ENCODE assay signal across 1 cellular context in genomic region chr12:45745861-45746277, GRCh38.
TF ChIP-seq lines count a peak whose summit lies in the region.

No MANE protein-coding gene starts in this region.

TF ChIP-seq in GM23338, 12 proteins besides CTCF, POLR2A, EP300 and RAD21 (continued from another document):
- TF ChIP-seq, protein P1, sequence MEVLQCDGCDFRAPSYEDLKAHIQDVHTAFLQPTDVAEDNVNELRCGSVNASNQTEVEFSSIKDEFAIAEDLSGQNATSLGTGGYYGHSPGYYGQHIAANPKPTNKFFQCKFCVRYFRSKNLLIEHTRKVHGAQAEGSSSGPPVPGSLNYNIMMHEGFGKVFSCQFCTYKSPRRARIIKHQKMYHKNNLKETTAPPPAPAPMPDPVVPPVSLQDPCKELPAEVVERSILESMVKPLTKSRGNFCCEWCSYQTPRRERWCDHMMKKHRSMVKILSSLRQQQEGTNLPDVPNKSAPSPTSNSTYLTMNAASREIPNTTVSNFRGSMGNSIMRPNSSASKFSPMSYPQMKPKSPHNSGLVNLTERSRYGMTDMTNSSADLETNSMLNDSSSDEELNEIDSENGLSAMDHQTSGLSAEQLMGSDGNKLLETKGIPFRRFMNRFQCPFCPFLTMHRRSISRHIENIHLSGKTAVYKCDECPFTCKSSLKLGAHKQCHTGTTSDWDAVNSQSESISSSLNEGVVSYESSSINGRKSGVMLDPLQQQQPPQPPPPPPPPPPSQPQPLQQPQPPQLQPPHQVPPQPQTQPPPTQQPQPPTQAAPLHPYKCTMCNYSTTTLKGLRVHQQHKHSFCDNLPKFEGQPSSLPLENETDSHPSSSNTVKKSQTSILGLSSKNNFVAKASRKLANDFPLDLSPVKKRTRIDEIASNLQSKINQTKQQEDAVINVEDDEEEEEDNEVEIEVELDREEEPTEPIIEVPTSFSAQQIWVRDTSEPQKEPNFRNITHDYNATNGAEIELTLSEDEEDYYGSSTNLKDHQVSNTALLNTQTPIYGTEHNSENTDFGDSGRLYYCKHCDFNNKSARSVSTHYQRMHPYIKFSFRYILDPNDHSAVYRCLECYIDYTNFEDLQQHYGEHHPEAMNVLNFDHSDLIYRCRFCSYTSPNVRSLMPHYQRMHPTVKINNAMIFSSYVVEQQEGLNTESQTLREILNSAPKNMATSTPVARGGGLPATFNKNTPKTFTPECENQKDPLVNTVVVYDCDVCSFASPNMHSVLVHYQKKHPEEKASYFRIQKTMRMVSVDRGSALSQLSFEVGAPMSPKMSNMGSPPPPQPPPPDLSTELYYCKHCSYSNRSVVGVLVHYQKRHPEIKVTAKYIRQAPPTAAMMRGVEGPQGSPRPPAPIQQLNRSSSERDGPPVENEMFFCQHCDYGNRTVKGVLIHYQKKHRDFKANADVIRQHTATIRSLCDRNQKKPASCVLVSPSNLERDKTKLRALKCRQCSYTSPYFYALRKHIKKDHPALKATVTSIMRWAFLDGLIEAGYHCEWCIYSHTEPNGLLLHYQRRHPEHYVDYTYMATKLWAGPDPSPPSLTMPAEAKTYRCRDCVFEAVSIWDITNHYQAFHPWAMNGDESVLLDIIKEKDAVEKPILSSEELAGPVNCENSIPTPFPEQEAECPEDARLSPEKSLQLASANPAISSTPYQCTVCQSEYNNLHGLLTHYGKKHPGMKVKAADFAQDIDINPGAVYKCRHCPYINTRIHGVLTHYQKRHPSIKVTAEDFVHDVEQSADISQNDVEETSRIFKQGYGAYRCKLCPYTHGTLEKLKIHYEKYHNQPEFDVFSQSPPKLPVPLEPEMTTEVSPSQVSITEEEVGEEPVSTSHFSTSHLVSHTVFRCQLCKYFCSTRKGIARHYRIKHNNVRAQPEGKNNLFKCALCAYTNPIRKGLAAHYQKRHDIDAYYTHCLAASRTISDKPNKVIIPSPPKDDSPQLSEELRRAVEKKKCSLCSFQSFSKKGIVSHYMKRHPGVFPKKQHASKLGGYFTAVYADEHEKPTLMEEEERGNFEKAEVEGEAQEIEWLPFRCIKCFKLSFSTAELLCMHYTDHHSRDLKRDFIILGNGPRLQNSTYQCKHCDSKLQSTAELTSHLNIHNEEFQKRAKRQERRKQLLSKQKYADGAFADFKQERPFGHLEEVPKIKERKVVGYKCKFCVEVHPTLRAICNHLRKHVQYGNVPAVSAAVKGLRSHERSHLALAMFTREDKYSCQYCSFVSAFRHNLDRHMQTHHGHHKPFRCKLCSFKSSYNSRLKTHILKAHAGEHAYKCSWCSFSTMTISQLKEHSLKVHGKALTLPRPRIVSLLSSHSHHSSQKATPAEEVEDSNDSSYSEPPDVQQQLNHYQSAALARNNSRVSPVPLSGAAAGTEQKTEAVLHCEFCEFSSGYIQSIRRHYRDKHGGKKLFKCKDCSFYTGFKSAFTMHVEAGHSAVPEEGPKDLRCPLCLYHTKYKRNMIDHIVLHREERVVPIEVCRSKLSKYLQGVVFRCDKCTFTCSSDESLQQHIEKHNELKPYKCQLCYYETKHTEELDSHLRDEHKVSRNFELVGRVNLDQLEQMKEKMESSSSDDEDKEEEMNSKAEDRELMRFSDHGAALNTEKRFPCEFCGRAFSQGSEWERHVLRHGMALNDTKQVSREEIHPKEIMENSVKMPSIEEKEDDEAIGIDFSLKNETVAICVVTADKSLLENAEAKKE (CRISPR knock-in tag; IDR thresholded peaks at IDR 0.05), result no peak
- TF ChIP-seq, protein P2, sequence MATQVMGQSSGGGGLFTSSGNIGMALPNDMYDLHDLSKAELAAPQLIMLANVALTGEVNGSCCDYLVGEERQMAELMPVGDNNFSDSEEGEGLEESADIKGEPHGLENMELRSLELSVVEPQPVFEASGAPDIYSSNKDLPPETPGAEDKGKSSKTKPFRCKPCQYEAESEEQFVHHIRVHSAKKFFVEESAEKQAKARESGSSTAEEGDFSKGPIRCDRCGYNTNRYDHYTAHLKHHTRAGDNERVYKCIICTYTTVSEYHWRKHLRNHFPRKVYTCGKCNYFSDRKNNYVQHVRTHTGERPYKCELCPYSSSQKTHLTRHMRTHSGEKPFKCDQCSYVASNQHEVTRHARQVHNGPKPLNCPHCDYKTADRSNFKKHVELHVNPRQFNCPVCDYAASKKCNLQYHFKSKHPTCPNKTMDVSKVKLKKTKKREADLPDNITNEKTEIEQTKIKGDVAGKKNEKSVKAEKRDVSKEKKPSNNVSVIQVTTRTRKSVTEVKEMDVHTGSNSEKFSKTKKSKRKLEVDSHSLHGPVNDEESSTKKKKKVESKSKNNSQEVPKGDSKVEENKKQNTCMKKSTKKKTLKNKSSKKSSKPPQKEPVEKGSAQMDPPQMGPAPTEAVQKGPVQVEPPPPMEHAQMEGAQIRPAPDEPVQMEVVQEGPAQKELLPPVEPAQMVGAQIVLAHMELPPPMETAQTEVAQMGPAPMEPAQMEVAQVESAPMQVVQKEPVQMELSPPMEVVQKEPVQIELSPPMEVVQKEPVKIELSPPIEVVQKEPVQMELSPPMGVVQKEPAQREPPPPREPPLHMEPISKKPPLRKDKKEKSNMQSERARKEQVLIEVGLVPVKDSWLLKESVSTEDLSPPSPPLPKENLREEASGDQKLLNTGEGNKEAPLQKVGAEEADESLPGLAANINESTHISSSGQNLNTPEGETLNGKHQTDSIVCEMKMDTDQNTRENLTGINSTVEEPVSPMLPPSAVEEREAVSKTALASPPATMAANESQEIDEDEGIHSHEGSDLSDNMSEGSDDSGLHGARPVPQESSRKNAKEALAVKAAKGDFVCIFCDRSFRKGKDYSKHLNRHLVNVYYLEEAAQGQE (IDR thresholded peaks at IDR 0.05; ENCODE audit: unreplicated experiment), result no peak
TF ChIP-seq in GM23338: peak in this region for 0.
